ENCODE assay signal across 2 cellular contexts in genomic region chr6:53433617-53434285, GRCh38.
TF ChIP-seq lines count a peak whose summit lies in the region.

No MANE protein-coding gene starts in this region.

TF ChIP-seq in A549, 52 proteins besides CTCF, POLR2A, EP300 and RAD21:
- TF ChIP-seq NR3C1 (IDR thresholded peaks at IDR 0.05) = no peak
- TF ChIP-seq BHLHE40 (IDR thresholded peaks at IDR 0.05; ENCODE audit: low read depth, low read length) = no peak
- no peak for TF ChIP-seq MAFK (IDR thresholded peaks at IDR 0.05; ENCODE audit: partially characterized antibody)
- TF ChIP-seq, protein P1, sequence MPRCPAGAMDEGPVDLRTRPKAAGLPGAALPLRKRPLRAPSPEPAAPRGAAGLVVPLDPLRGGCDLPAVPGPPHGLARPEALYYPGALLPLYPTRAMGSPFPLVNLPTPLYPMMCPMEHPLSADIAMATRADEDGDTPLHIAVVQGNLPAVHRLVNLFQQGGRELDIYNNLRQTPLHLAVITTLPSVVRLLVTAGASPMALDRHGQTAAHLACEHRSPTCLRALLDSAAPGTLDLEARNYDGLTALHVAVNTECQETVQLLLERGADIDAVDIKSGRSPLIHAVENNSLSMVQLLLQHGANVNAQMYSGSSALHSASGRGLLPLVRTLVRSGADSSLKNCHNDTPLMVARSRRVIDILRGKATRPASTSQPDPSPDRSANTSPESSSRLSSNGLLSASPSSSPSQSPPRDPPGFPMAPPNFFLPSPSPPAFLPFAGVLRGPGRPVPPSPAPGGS (IDR thresholded peaks at IDR 0.05) = no peak
- TF ChIP-seq PHF8 (IDR thresholded peaks at IDR 0.05; ENCODE audit: borderline replicate concordance, low read depth) = no peak
- TF ChIP-seq TFCP2L1 (CRISPR knock-in tag; IDR thresholded peaks at IDR 0.05) = no peak
- no peak for TF ChIP-seq NFE2L2 (conservative IDR thresholded peaks at IDR 0.05; ENCODE audit: low read length)
- no peak for TF ChIP-seq JUNB (IDR thresholded peaks at IDR 0.05)

TF ChIP-seq in IMR-90, 13 proteins besides CTCF, POLR2A, EP300 and RAD21:
- TF ChIP-seq BHLHE40 (IDR thresholded peaks at IDR 0.05; ENCODE audit: low read depth, low read length) (no peak), MAZ (IDR thresholded peaks at IDR 0.05; ENCODE audit: borderline replicate concordance, low read depth, low read length) (no peak), FOS (IDR thresholded peaks at IDR 0.05; ENCODE audit: low read depth, low read length) (no peak), RCOR1 (IDR thresholded peaks at IDR 0.05; ENCODE audit: insufficient replicate concordance, low read length) (no peak), CEBPB (IDR thresholded peaks at IDR 0.05; ENCODE audit: low read depth, low read length) (no peak)
- TF ChIP-seq, protein P2, sequence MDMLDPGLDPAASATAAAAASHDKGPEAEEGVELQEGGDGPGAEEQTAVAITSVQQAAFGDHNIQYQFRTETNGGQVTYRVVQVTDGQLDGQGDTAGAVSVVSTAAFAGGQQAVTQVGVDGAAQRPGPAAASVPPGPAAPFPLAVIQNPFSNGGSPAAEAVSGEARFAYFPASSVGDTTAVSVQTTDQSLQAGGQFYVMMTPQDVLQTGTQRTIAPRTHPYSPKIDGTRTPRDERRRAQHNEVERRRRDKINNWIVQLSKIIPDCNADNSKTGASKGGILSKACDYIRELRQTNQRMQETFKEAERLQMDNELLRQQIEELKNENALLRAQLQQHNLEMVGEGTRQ (IDR thresholded peaks at IDR 0.05; ENCODE audit: low read depth, low read length) = no peak
TF ChIP-seq in IMR-90: peak in this region for 0.
